Comparison of ENCODE assay signal across 24 cellular contexts in genomic region chr1:184759651-184760050, GRCh38.
"Had no signal": no experiment of that assay in that cellular context is flagged by ENCODE, and none has a peak within 500 bp of the region (broad histone marks: within the 10 kb centered on the region; RNA-seq: fewer than 3 reads in every experiment).

No MANE protein-coding gene starts in this region.

- H3K27ac ChIP-seq: epithelial cell of prostate, esophagus muscularis mucosa, hepatocyte, left ventricle myocardium inferior, lower lobe of right lung, neutrophil, skin epidermis, thoracic aorta, upper lobe of left lung, vagina had no signal

- H3K36me3 Mint-ChIP-seq: memory B cell had no signal

- H3K27me3 ChIP-seq: esophagus muscularis mucosa, hepatocyte, neutrophil, upper lobe of left lung, vagina had no signal

- H3K36me3 ChIP-seq: esophagus muscularis mucosa, left ventricle myocardium inferior, lower lobe of right lung, neutrophil, thoracic aorta, upper lobe of left lung, vagina had no signal

- H3K27ac Mint-ChIP-seq: memory B cell; naive thymus-derived CD8-positive, alpha-beta T cell; stimulated activated naive B cell treated with anti-CD40 and anti-IgM and Interleukin-4, amounts not matched to agents 10 μg/mL and 1 μg/mL and 100 μg/mL, for 72 hours; stimulated activated naive CD8-positive, alpha-beta T cell treated with anti-CD3 and anti-CD28 coated beads, Interleukin-15, amount 100 ng/mL, for 72 hours had no signal

- H3K79me2 ChIP-seq: hepatocyte had no signal

- H3K9me3 ChIP-seq: esophagus muscularis mucosa, left ventricle myocardium inferior, lower lobe of right lung, neutrophil, thoracic aorta, upper lobe of left lung, vagina had no signal

- H3K4me3 Mint-ChIP-seq: memory B cell; naive thymus-derived CD8-positive, alpha-beta T cell; stimulated activated naive B cell treated with anti-CD40 and anti-IgM and Interleukin-4, amounts not matched to agents 10 μg/mL and 1 μg/mL and 100 μg/mL, for 72 hours; stimulated activated naive CD8-positive, alpha-beta T cell treated with anti-CD3 and anti-CD28 coated beads, Interleukin-15, amount 100 ng/mL, for 72 hours had no signal

- H2AFZ ChIP-seq: hepatocyte had no signal

- DNase-seq: effector memory CD4-positive, alpha-beta T cell; foreskin fibroblast; head of caudate nucleus; kidney; left cardiac atrium; left ventricle myocardium inferior; lower lobe of right lung; midbrain; naive thymus-derived CD8-positive, alpha-beta T cell; stimulated activated CD4-positive, alpha-beta T cell treated with anti-CD3 and anti-CD28 coated beads, Interleukin-2, amount 100 ng/mL, for 24 hours; stimulated activated CD4-positive, alpha-beta T cell treated with anti-CD3 and anti-CD28 coated beads, Interleukin-4, amount 100 ng/mL, for 4 hours; stimulated activated naive B cell treated with anti-CD40 and anti-IgM and Interleukin-4, amounts not matched to agents 10 μg/mL and 1 μg/mL and 100 μg/mL, for 72 hours; stimulated activated naive CD8-positive, alpha-beta T cell treated with anti-CD3 and anti-CD28 coated beads, Interleukin-15, amount 100 ng/mL, for 72 hours; substantia nigra; upper lobe of left lung had no signal

- H3K4me3 ChIP-seq: esophagus muscularis mucosa, hepatocyte, left ventricle myocardium inferior, lower lobe of right lung, skin epidermis, thoracic aorta, upper lobe of left lung, vagina had no signal

- H3K9me3 Mint-ChIP-seq: memory B cell had no signal

- ATAC-seq: left cardiac atrium; lower lobe of right lung; naive thymus-derived CD8-positive, alpha-beta T cell; sciatic nerve; stimulated activated naive B cell treated with anti-CD40 and anti-IgM and Interleukin-4, amounts not matched to agents 10 μg/mL and 1 μg/mL and 100 μg/mL, for 72 hours; stimulated activated naive CD8-positive, alpha-beta T cell treated with anti-CD3 and anti-CD28 coated beads, Interleukin-15, amount 100 ng/mL, for 72 hours had no signal
